14 cellular contexts compared by ENCODE assay signal in the genomic region with DNA sequence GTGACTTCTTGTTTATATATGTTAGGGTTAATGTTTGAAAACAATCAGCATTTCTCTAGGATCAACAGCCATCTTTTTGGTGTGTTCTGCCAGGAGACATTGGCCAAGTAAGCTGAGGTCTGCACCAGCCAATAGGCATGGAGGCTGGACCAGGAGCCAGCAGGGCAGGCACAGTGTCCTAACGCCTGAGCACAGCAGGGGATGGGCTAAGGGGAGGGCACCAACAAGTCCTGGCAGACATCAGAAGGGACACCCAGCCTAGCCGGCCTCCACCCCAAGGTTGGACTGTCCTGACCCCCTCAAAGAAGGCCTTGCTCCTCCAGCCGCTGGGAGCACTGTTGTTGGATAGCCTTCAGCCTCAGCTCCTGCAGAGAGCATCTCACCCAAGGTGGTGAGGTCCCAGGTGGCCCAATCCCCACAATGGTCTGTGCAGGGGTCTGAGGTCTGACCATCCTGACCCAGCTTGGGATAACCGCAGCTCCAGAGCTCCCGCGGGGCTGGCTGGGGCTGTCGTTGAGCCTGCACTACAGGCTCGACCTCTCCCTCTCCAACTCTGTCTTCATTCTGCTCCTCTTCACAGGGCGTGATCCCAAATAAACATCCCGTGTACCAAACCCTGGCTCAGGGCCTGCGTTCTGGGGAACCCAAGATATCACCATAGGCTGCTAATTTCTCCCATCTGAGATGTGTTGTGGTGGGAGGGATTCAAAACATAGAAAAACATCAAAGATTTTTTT. TPM values are rescaled to one million over a fixed set of nuclear protein-coding genes. Genes with fewer than 3 reads are reported as not detected.
DNase-seq lines count a peak whose midpoint lies in the region; ATAC-seq and TF ChIP-seq lines count a peak whose summit lies in the region.
"Had no signal": no experiment of that assay in that cellular context is flagged by ENCODE, and none has a peak within 500 bp of the region (broad histone marks: within the 10 kb centered on the region; RNA-seq: fewer than 3 reads in every experiment).

No MANE protein-coding gene starts in this region.

- no peak overlapping the region for H3K4me2 ChIP-seq in neuronal stem cell (ENCODE audit: insufficient read depth, low read length, poor library complexity, severe bottlenecking)
- no peak overlapping the region for H3K4me2 ChIP-seq in osteoblast (ENCODE audit: insufficient read depth, low read length)

- H3K27ac ChIP-seq in heart right ventricle (peak overlapping the region in 4 of 10 donors; percentile 1 to 53 (median 29)), esophagus muscularis mucosa (replicated peaks in 1 of 4) (peak overlapping the region; percentile 94 to 100 (median 96)), neuronal stem cell (replicated peaks; ENCODE audit: low read length) (no peak overlapping the region), uterus (peak overlapping the region; percentile 63 to 100), osteoblast (ENCODE audit: low read depth, low read length) (no peak overlapping the region)
- H3K27ac ChIP-seq: HL-60 had no signal

- no peak for TF ChIP-seq EP300 in esophagus muscularis mucosa (IDR thresholded peaks at IDR 0.05)

- no peak overlapping the region for H3K4me3 ChIP-seq in heart right ventricle
- no peak overlapping the region for H3K4me3 ChIP-seq in esophagus muscularis mucosa
- no peak overlapping the region for H3K4me3 ChIP-seq in neuronal stem cell (ENCODE audit: low read length in 2 of 2)
- no peak overlapping the region for H3K4me3 ChIP-seq in uterus
- no peak overlapping the region for H3K4me3 ChIP-seq in osteoblast (ENCODE audit: insufficient read depth, low read length)

- H4K20me1 ChIP-seq in osteoblast (ENCODE audit: insufficient read depth, low read length) = no peaks in the 10 kb centered on the region

- no peak for TF ChIP-seq CTCF in heart right ventricle (IDR thresholded peaks at IDR 0.05)
- no peak for TF ChIP-seq CTCF in esophagus muscularis mucosa (IDR thresholded peaks at IDR 0.05)
- no peak for TF ChIP-seq CTCF in uterus (IDR thresholded peaks at IDR 0.05)
- TF ChIP-seq CTCF in osteoblast (IDR thresholded peaks at IDR 0.05; ENCODE audit: extremely low read depth, low read depth, low read length) = no peak

- no peak overlapping the region for H3K9ac ChIP-seq in neuronal stem cell (ENCODE audit: low read depth, low read length, poor library complexity)

- H3K79me1 ChIP-seq in neuronal stem cell (ENCODE audit: low read depth, low read length) = no peaks in the 10 kb centered on the region

- H3K18ac ChIP-seq in neuronal stem cell (ENCODE audit: low read length) = peak overlapping the region; percentile 5

- H2BK5ac ChIP-seq in neuronal stem cell (ENCODE audit: low read length) = peak overlapping the region; percentile 84

- DNase-seq in Right ventricle myocardium superior (peak; percentile 44), heart right ventricle (no peak), esophagus muscularis mucosa (ENCODE audit: extremely low spot score) (no peak), neuronal stem cell (ENCODE audit: low spot score) (no peak), uterus (no peak), osteoblast (ENCODE audit: insufficient read length, low spot score, missing footprints) (no peak)
- DNase-seq in stimulated activated CD4-positive, alpha-beta T cell treated with anti-CD3 and anti-CD28 coated beads, Interleukin-4, amount 100 ng/mL, for 24 hours = no peak

- 62 to 66% methylated on average over 11 of the region's 11 CpGs for WGBS in heart right ventricle, 2 donors
- 59% methylated on average over 7 of the region's 11 CpGs for WGBS in esophagus muscularis mucosa
- no CpG with 5 or more reads among the region's 11 CpGs for whole genome bisulfite sequencing in neuronal stem cell (ENCODE audit: extremely low coverage in 2 of 2, insufficient read length in 2 of 2, insufficient replicate concordance in 1 of 2), 2 donors

- peak overlapping the region; percentile 43 for H3K23ac ChIP-seq in neuronal stem cell (ENCODE audit: low read depth, low read length, poor library complexity)

- peak overlapping the region; percentile 15 for H2BK15ac ChIP-seq in neuronal stem cell (ENCODE audit: low read length)

- H2BK120ac ChIP-seq in neuronal stem cell (ENCODE audit: low read depth, low read length) = no peak overlapping the region

- H4K8ac ChIP-seq in neuronal stem cell (ENCODE audit: low read depth, low read length) = no peak overlapping the region

- no peaks in the 10 kb centered on the region for H3K36me3 ChIP-seq in heart right ventricle
- H3K36me3 ChIP-seq in esophagus muscularis mucosa = no peaks in the 10 kb centered on the region
- H3K36me3 ChIP-seq in neuronal stem cell (replicated peaks in 1 of 2; ENCODE audit: control insufficient read depth in 2 of 2, insufficient read depth in 2 of 2, low read length in 2 of 2) = no peaks in the 10 kb centered on the region
- no peaks in the 10 kb centered on the region for H3K36me3 ChIP-seq in uterus
- H3K36me3 ChIP-seq in osteoblast (ENCODE audit: insufficient read depth, low read length) = no peaks in the 10 kb centered on the region

- intact Hi-C loops in Right ventricle myocardium superior (cut with DNase I) (loop anchor here (2.0 to 5.0 kb wide), 2 partner anchors 36 to 83 kb away; no protein-coding TSS in a partner anchor), heart right ventricle (cut with DNase I) (loop anchor here (1.0 to 10.0 kb wide), 8 partner anchors 37 to 184 kb away; a partner anchor contains a TSS), esophagus muscularis mucosa (cut with DNase I) (loop anchor here (5.0 kb wide), 1 partner anchor 83 kb away; no protein-coding TSS in a partner anchor), uterus (cut with DNase I; ENCODE audit: low total_unique reads) (no loop called here)

- no peak overlapping the region for H3K4ac ChIP-seq in neuronal stem cell (ENCODE audit: low read length)

- TF ChIP-seq POLR2A in esophagus muscularis mucosa (IDR thresholded peaks at IDR 0.05; ENCODE audit: low read depth) (no peak), uterus (IDR thresholded peaks at IDR 0.05) (no peak)

- H2AFZ ChIP-seq in neuronal stem cell (ENCODE audit: low read length) (no peak overlapping the region), osteoblast (ENCODE audit: low read length) (no peak overlapping the region)

- no peak for ATAC-seq in Right ventricle myocardium superior (ENCODE audit: poor library complexity)
- no peak for ATAC-seq in heart right ventricle
- ATAC-seq in GM18907 (IDR thresholded peaks at IDR 0.05; ENCODE audit: unreplicated experiment) = no peak

- H3K9me3 ChIP-seq in heart right ventricle (no peaks in the 10 kb centered on the region), esophagus muscularis mucosa (no peaks in the 10 kb centered on the region), neuronal stem cell (replicated peaks in 1 of 2; ENCODE audit: control insufficient read depth in 2 of 2, insufficient read depth in 1 of 2, low read depth in 1 of 2, low read length in 2 of 2) (peaks cover 0 to 3% of the 10 kb centered on the region in 2 donors), uterus (no peaks in the 10 kb centered on the region), osteoblast (ENCODE audit: low read depth, low read length) (no peaks in the 10 kb centered on the region)

- H3K14ac ChIP-seq in neuronal stem cell (ENCODE audit: low read length) = no peak overlapping the region

- no peak overlapping the region for H2AK5ac ChIP-seq in neuronal stem cell (ENCODE audit: low read depth, low read length)

- H3K27me3 ChIP-seq in heart right ventricle (no peaks in the 10 kb centered on the region), esophagus muscularis mucosa (no peaks in the 10 kb centered on the region), neuronal stem cell (ENCODE audit: control insufficient read depth in 3 of 3, insufficient read depth in 3 of 3, low read depth in 1 of 3, low read length in 3 of 3) (peaks cover 0 to 2% (median 0%) of the 10 kb centered on the region in 3 experiments), uterus (no peaks in the 10 kb centered on the region), osteoblast (ENCODE audit: insufficient read depth, low read length) (no peaks in the 10 kb centered on the region)

- H4K91ac ChIP-seq in neuronal stem cell (ENCODE audit: low read depth, low read length, poor library complexity) = no peak overlapping the region

- H3K79me2 ChIP-seq in osteoblast (ENCODE audit: insufficient read depth, low read length) = no peaks in the 10 kb centered on the region

- H3K4me1 ChIP-seq in heart right ventricle = peaks cover 13 to 49% (median 35%) of the 10 kb centered on the region in 9 donors
- peaks cover 35 to 58% (median 58%) of the 10 kb centered on the region in 4 donors for H3K4me1 ChIP-seq in esophagus muscularis mucosa
- H3K4me1 ChIP-seq in neuronal stem cell (ENCODE audit: control insufficient read depth in 2 of 2, insufficient read depth in 1 of 2, low read depth in 1 of 2, low read length in 2 of 2) = peaks cover 23 to 24% of the 10 kb centered on the region in 2 donors
- H3K4me1 ChIP-seq in uterus = peaks cover 6 to 23% of the 10 kb centered on the region in 2 donors
- H3K4me1 ChIP-seq in osteoblast (ENCODE audit: insufficient read depth, low read length) = peaks cover 14% of the 10 kb centered on the region

- H2BK12ac ChIP-seq in neuronal stem cell (ENCODE audit: low read length) = peak overlapping the region; percentile 4

RNA-seq across cellular contexts. Expression of a gene that starts 8.1 kb away (rescaled TPM):
- total RNA-seq in Right ventricle myocardium superior (not detected), heart right ventricle (not detected), esophagus muscularis mucosa (not detected), uterus (not detected), osteoblast (not detected in 2 replicates)
- polyA plus RNA-seq in heart right ventricle = not detected
- polyA plus RNA-seq in neuronal stem cell (2013, experiment 1 of 2) = not detected
- not detected for polyA plus RNA-seq in neuronal stem cell (2013, experiment 2 of 2)
- total RNA-seq: aorta, HFFc6, left lobe of liver, neural crest cell, skeletal muscle tissue had no signal
- polyA plus RNA-seq: aorta had no signal

Comparison
In these comparisons a context has a peak if more than half of its experiments do, and no peak if none do; other contexts are left out.
1. H3K27ac ChIP-seq: peak in esophagus muscularis mucosa (4 of 4) and uterus (2 of 2); none in neuronal stem cell (single experiment) and osteoblast (single experiment).